Comparison of ENCODE assay signal across 19 cellular contexts in the genomic region with DNA sequence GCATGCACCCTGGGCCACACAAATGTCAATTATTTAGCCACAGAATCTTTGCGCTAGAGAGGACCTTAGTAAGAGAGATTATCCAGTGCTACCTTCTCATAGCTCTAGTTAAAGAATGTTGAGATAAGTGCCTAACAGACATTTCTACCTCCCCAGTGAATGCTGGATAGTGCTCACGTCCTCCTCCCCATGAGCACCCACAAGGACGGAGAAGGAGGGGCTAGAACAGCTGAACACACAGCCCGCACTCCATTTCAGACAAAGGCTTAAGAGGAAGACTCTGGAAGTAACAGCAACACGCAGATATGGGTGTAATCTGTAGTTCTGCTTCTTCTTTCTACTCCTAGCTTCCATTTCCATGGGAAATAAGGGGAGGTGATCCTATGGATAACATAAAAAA.
DNase-seq lines count a peak whose midpoint lies in the region; ATAC-seq and TF ChIP-seq lines count a peak whose summit lies in the region.
"Had no signal": no experiment of that assay in that cellular context is flagged by ENCODE, and none has a peak within 500 bp of the region (broad histone marks: within the 10 kb centered on the region; RNA-seq: fewer than 3 reads in every experiment).

No MANE protein-coding gene starts in this region.

- ATAC-seq in heart right ventricle, result peak; percentile 37 to 89 (median 74)
- ATAC-seq in psoas muscle, result peak; percentile 36 to 43 (median 38)
- ATAC-seq: WTC11 had no signal

- no peak for TF ChIP-seq POLR2A in uterus (IDR thresholded peaks at IDR 0.05)

- H3K27me3 ChIP-seq in heart right ventricle (no peaks in the 10 kb centered on the region), psoas muscle (ENCODE audit: insufficient read depth in 3 of 3, low read length in 2 of 3) (no peaks in the 10 kb centered on the region), uterus (no peaks in the 10 kb centered on the region)
- H3K27me3 ChIP-seq: SJSA1 had no signal

- intact Hi-C loops in heart right ventricle (cut with DNase I), result loop anchor here in 4 of 10 donors (1.0 to 5.0 kb wide), 4 partner anchors 35 to 120 kb away; a partner anchor contains a TSS
- intact Hi-C loops in psoas muscle (cut with DNase I), result loop anchor here in 1 of 2 donors (10.0 kb wide), 1 partner anchor 49 kb away; no protein-coding TSS in a partner anchor
- intact Hi-C loops in uterus (cut with DNase I; ENCODE audit: low total_unique reads), result no loop called here

- H3K27ac ChIP-seq in heart right ventricle (peak overlapping the region; percentile 74 to 92 (median 90)), psoas muscle (peak overlapping the region; percentile 80), uterus (peak overlapping the region; percentile 6 to 47)
- H3K27ac ChIP-seq: C4-2B, epithelial cell of prostate, thoracic aorta had no signal

- 27 to 32% methylated on average over 5 of the region's 5 CpGs for WGBS in heart right ventricle, 2 donors
- 41 to 66% (median 46%) methylated on average over 5 of the region's 5 CpGs for WGBS in psoas muscle, 3 donors

- no peaks in the 10 kb centered on the region for H3K9me3 ChIP-seq in heart right ventricle
- H3K9me3 ChIP-seq in psoas muscle, result no peaks in the 10 kb centered on the region
- no peaks in the 10 kb centered on the region for H3K9me3 ChIP-seq in uterus
- H3K9me3 ChIP-seq: SJSA1, thoracic aorta had no signal

- H3K4me3 ChIP-seq in heart right ventricle (peak overlapping the region in 6 of 10 donors; percentile 9 to 26 (median 20)), psoas muscle (no peak overlapping the region), uterus (no peak overlapping the region)
- H3K4me3 ChIP-seq: SJSA1, thoracic aorta had no signal

- TF ChIP-seq CTCF in heart right ventricle (IDR thresholded peaks at IDR 0.05) (no peak), psoas muscle (IDR thresholded peaks at IDR 0.05) (no peak), uterus (IDR thresholded peaks at IDR 0.05) (no peak)

- H3K36me3 ChIP-seq in heart right ventricle (no peaks in the 10 kb centered on the region), psoas muscle (ENCODE audit: insufficient read depth in 1 of 2, low read depth in 1 of 2) (no peaks in the 10 kb centered on the region), uterus (no peaks in the 10 kb centered on the region)
- H3K36me3 ChIP-seq: SJSA1, thoracic aorta had no signal

- H3K4me1 ChIP-seq in heart right ventricle (peaks cover 27 to 68% (median 51%) of the 10 kb centered on the region in 9 donors), psoas muscle (peaks cover 49% of the 10 kb centered on the region), uterus (no peaks in the 10 kb centered on the region)

- DNase-seq in NCI-H82 (lab: John Stamatoyannopoulos, UW) (peak; percentile 1), NCI-H82 treated with DMSO at 0.1 percent for 48 hours (lab: John Stamatoyannopoulos, UW; ENCODE audit: unreplicated experiment) (no peak), heart right ventricle (peak in 1 of 2 donors; percentile 41), psoas muscle (no peak), uterus (no peak), DMS153 (lab: John Stamatoyannopoulos, UW) (no peak), iPS-NIHi7 (ENCODE audit: extremely low spot score) (no peak)
- no peak for DNase-seq in activated T-cell treated with anti-CD3 and anti-CD28 coated beads, Interleukin-2, amount 50 U/mL, for 48 hours
- DNase-seq: activated CD4-positive, alpha-beta memory T cell treated with anti-CD3 and anti-CD28 coated beads for 36 hours; activated T-cell treated with anti-CD3 and anti-CD28 coated beads, Interleukin-2, amount 50 U/mL, for 24 hours; DMS 273 treated with DMSO at 0.1 percent for 48 hours; naive B cell; NCI-H1694; NCI-H226 had no signal

Comparison
In these comparisons a context has a peak if more than half of its experiments do, and no peak if none do; other contexts are left out.
1. H3K27ac ChIP-seq: peak in every context shown above with its lines; median percentile 90 in heart right ventricle; 80 in psoas muscle; 26 in uterus.
2. H3K4me3 ChIP-seq: peak in heart right ventricle (6 of 10); none in psoas muscle (single experiment) and uterus (0 of 2).